In genomic region chr17:43233307-43233706, GRCh38 we compare ENCODE assay signal across 15 cellular contexts. TPM values are rescaled to one million over a fixed set of nuclear protein-coding genes. Genes with fewer than 3 reads are reported as not detected.
"Had no signal": no experiment of that assay in that cellular context is flagged by ENCODE, and none has a peak within 500 bp of the region (broad histone marks: within the 10 kb centered on the region; RNA-seq: fewer than 3 reads in every experiment).

No MANE protein-coding gene starts in this region.

RNA-seq across cellular contexts. Expression of gene RNU2-1, which starts 0.5 kb away (rescaled TPM):
- total RNA-seq: omental fat pad, prostate gland, pulmonary artery endothelial cell, right atrium auricular region, smooth muscle cell, suprapubic skin, testis, transverse colon, urinary bladder had no signal

RNA-seq across cellular contexts. Expression of gene CCDC200, which starts 4.9 kb away (rescaled TPM):
- total RNA-seq: natural killer cell treated with Interleukin-12 subunit alpha and Interleukin-12 subunit beta and Interleukin-15 and Interleukin-18, amount 100 ng/mL, for 72 hours; neural crest cell; omental fat pad; osteocyte; posterior vena cava; pulmonary artery endothelial cell; right atrium auricular region; smooth muscle cell; suprapubic skin; transverse colon; upper lobe of right lung; urinary bladder; uterus had no signal
